10 cellular contexts compared by ENCODE assay signal in genomic region chr6:96015321-96015790, GRCh38. TPM values are rescaled to one million over a fixed set of nuclear protein-coding genes. Genes with fewer than 3 reads are reported as not detected.
A peak's percentile ranks its signal among the peaks of the same experiment; 100 is the strongest.
DNase-seq lines count a peak whose midpoint lies in the region; ATAC-seq lines count a peak whose summit lies in the region.
"Had no signal": no experiment of that assay in that cellular context is flagged by ENCODE, and none has a peak within 500 bp of the region (broad histone marks: within the 10 kb centered on the region; RNA-seq: fewer than 3 reads in every experiment).

No MANE protein-coding gene starts in this region.

- no peaks in the 10 kb centered on the region for H3K9me3 ChIP-seq in GM23248 (ENCODE audit: low read depth)

- H3K27ac ChIP-seq in GM23248 = no peak overlapping the region

- H3K27me3 ChIP-seq in GM23248 (replicated peaks; ENCODE audit: insufficient read depth) = no peaks in the 10 kb centered on the region

- WGBS in GM23248 (ENCODE audit: low coverage in 1 of 2, low lambda C conversion rate in 2 of 2, missing lambda C conversion rate in 2 of 2), 2 experiments = 9 to 10% methylated on average over 22 to 26 of the region's 26 CpGs

- H3K9ac ChIP-seq in GM23248 = no peak overlapping the region

- no peaks in the 10 kb centered on the region for H3K79me2 ChIP-seq in GM23248 (ENCODE audit: insufficient read depth)

- no peak for ATAC-seq in HG03039 (IDR thresholded peaks at IDR 0.05; ENCODE audit: unreplicated experiment)

- DNase-seq in HT1080 (ENCODE audit: low read depth) (peak; percentile 67), NCI-H748 treated with DMSO at 0.1 percent for 48 hours (lab: John Stamatoyannopoulos, UW) (peak; percentile 89), hippocampal formation (lab: John Stamatoyannopoulos, UW) (peak; percentile 85 to 96), putamen (ENCODE audit: low spot score) (peak; percentile 90), NCI-H1436 treated with DMSO at 0.1 percent for 48 hours (lab: John Stamatoyannopoulos, UW) (no peak), GM23248 (no peak)
- no peak for DNase-seq in activated CD4-positive, alpha-beta T cell treated with anti-CD3 and anti-CD28 coated beads for 48 hours
- DNase-seq: activated naive CD8-positive, alpha-beta T cell treated with anti-CD3 and anti-CD28 coated beads for 36 hours had no signal

- H3F3A ChIP-seq in GM23248 (ENCODE audit: insufficient read depth) = no peaks in the 10 kb centered on the region

- in situ Hi-C loops in GM23248 (cut with MboI) = no loop called here

- H3K9me2 ChIP-seq in GM23248 (ENCODE audit: insufficient read depth) = no peaks in the 10 kb centered on the region

- H3K4me1 ChIP-seq in GM23248 (ENCODE audit: insufficient read depth) = no peaks in the 10 kb centered on the region

- H3K36me3 ChIP-seq in GM23248 (ENCODE audit: low read depth) = no peaks in the 10 kb centered on the region

- H3K4me3 ChIP-seq in GM23248 = no peak overlapping the region

- H4K20me1 ChIP-seq in GM23248 (ENCODE audit: insufficient read depth) = no peaks in the 10 kb centered on the region

- H2AFZ ChIP-seq in GM23248 = no peak overlapping the region

- H3K4me2 ChIP-seq in GM23248 (ENCODE audit: unreplicated experiment) = no peak overlapping the region

RNA-seq across cellular contexts. Expression of gene FUT9, which starts 0.4 kb away (rescaled TPM):
- 0.50 and 0.82 TPM in 2 replicates for total RNA-seq in HT1080 (2014; rRNA removed; shearing (Covaris generic))
- 0.31 and 0.34 TPM in 2 replicates for polyA plus RNA-seq in HT1080 (2015; cell fraction: cytosol; rRNA removed)
- polyA plus RNA-seq in HT1080 (2015; cell fraction: nucleus; rRNA removed) = 0.54 and 0.93 TPM in 2 replicates
- total RNA-seq in GM23248 (2014; rRNA removed; shearing (Covaris generic)) = not detected in 2 replicates
- not detected in 2 replicates for polyA plus RNA-seq in GM23248 (2016; fragmentation: Nextera tagmentation; extraction: Ambion mirVana)
- total RNA-seq: activated naive CD8-positive, alpha-beta T cell treated with anti-CD3 and anti-CD28 coated beads for 36 hours had no signal
- polyA plus RNA-seq: IgD-negative memory B cell had no signal

Comparison
In these comparisons a context has a peak if more than half of its experiments do, and no peak if none do; other contexts are left out.
1. DNase-seq: peak in HT1080 (single experiment), NCI-H748 treated with DMSO at 0.1 percent for 48 hours (single experiment), hippocampal formation (2 of 2) and putamen (single experiment); none in activated CD4-positive, alpha-beta T cell treated with anti-CD3 and anti-CD28 coated beads for 48 hours (single experiment), NCI-H1436 treated with DMSO at 0.1 percent for 48 hours (single experiment) and GM23248 (single experiment).